ENCODE assay signal across 9 cellular contexts in genomic region chr22:36343070-36343719, GRCh38. TPM values are rescaled to one million over a fixed set of nuclear protein-coding genes. Genes with fewer than 3 reads are reported as not detected.
DNase-seq lines count a peak whose midpoint lies in the region; ATAC-seq and TF ChIP-seq lines count a peak whose summit lies in the region.
"Had no signal": no experiment of that assay in that cellular context is flagged by ENCODE, and none has a peak within 500 bp of the region (broad histone marks: within the 10 kb centered on the region; RNA-seq: fewer than 3 reads in every experiment).

No MANE protein-coding gene starts in this region.

- no peaks in the 10 kb centered on the region for H3K27me3 Mint-ChIP-seq in naive thymus-derived CD8-positive, alpha-beta T cell

- BruUV-seq in mammary epithelial cell (replicated peaks; lab: Mats Ljungman, UMichigan) (no TSS peak), A673 (replicated peaks; lab: Mats Ljungman, UMichigan) (no TSS peak), OCI-LY7 (replicated peaks; lab: Mats Ljungman, UMichigan) (no TSS peak)

- no peak overlapping the region for H3K9ac ChIP-seq in mammary epithelial cell (ENCODE audit: insufficient read depth, low read length)

- no peak for TF ChIP-seq CTCF in heart right ventricle (IDR thresholded peaks at IDR 0.05)
- TF ChIP-seq CTCF in mammary epithelial cell (conservative IDR thresholded peaks at IDR 0.05 in 1 of 2, IDR thresholded peaks at IDR 0.05 in 1 of 2; ENCODE audit: extremely low read depth in 1 of 2, insufficient read depth in 1 of 2, low read depth in 1 of 2, low read length in 2 of 2) = no peak
- no peak for TF ChIP-seq CTCF in A673 (conservative IDR thresholded peaks at IDR 0.05; ENCODE audit: low read depth, low read length)
- TF ChIP-seq CTCF in OCI-LY7 (conservative IDR thresholded peaks at IDR 0.05; ENCODE audit: low read length) = no peak

- H3K4me1 ChIP-seq in heart right ventricle (peaks cover 50 to 100% (median 97%) of the 10 kb centered on the region in 9 donors), mammary epithelial cell (ENCODE audit: insufficient read depth, low read length) (peaks cover 72% of the 10 kb centered on the region), urinary bladder (ENCODE audit: insufficient read depth) (no peaks in the 10 kb centered on the region), A673 (ENCODE audit: insufficient read depth, low read length, poor library complexity, severe bottlenecking) (no peaks in the 10 kb centered on the region), OCI-LY7 (ENCODE audit: insufficient read depth, low read length, poor library complexity, severe bottlenecking) (no peaks in the 10 kb centered on the region)

- POLR2A ChIA-PET in naive thymus-derived CD8-positive, alpha-beta T cell (lab: Charles Lee) = interaction anchor here (0.7 to 51.6 kb wide), 4 partner anchors 12 to 43 kb away, joined by 4 to 2215 read pairs (median 1110); partner anchors contain the start of gene MYH9
- POLR2A ChIA-PET in A673 (lab: Charles Lee; ENCODE audit: low non-redundant PET) (interaction anchor here (0.6 kb wide), 1 partner anchor 15 kb away, joined by 3 read pairs; no protein-coding TSS in a partner anchor), OCI-LY7 (lab: Charles Lee) (no interaction called here)

- H3K4me2 ChIP-seq in mammary epithelial cell (ENCODE audit: insufficient read depth, low read depth, low read length) = no peak overlapping the region
- no peak overlapping the region for H3K4me2 ChIP-seq in OCI-LY7 (ENCODE audit: low read length)

- H3K9me3 Mint-ChIP-seq in naive thymus-derived CD8-positive, alpha-beta T cell = no peaks in the 10 kb centered on the region

- H3K9me3 ChIP-seq in heart right ventricle = no peaks in the 10 kb centered on the region
- no peaks in the 10 kb centered on the region for H3K9me3 ChIP-seq in mammary epithelial cell (replicated peaks; ENCODE audit: insufficient read depth, low read length)
- H3K9me3 ChIP-seq in A673 (ENCODE audit: low read depth, low read length, poor library complexity, severe bottlenecking) = no peaks in the 10 kb centered on the region
- no peaks in the 10 kb centered on the region for H3K9me3 ChIP-seq in OCI-LY7 (ENCODE audit: low read length)

- H3K79me2 ChIP-seq in mammary epithelial cell (ENCODE audit: insufficient read depth, low read length) (peaks cover 96% of the 10 kb centered on the region), OCI-LY7 (ENCODE audit: insufficient read depth, low read depth, low read length) (peaks cover 33% of the 10 kb centered on the region; the same call in 1 of the 2 replicates)

- H3K36me3 ChIP-seq in heart right ventricle (peaks cover 0 to 100% (median 53%) of the 10 kb centered on the region in 9 donors), mammary epithelial cell (ENCODE audit: insufficient read depth, low read length) (peaks cover 51% of the 10 kb centered on the region), urinary bladder (ENCODE audit: insufficient read depth) (peaks cover 6% of the 10 kb centered on the region), A673 (ENCODE audit: insufficient read depth, low read length, poor library complexity, severe bottlenecking) (peaks cover 33% of the 10 kb centered on the region), OCI-LY7 (ENCODE audit: insufficient read depth, low read length) (peaks cover 88% of the 10 kb centered on the region)

- peaks cover 11 to 91% (median 18%) of the 10 kb centered on the region in 3 donors for H3K36me3 Mint-ChIP-seq in naive thymus-derived CD8-positive, alpha-beta T cell

- H3K27ac ChIP-seq in heart right ventricle (peak overlapping the region; percentile 26 to 97 (median 62)), mammary epithelial cell (ENCODE audit: insufficient read depth, low read depth, low read length) (peak overlapping the region; percentile 13), urinary bladder (ENCODE audit: low read depth) (peak overlapping the region; percentile 62), A673 (ENCODE audit: low read depth, low read length, poor library complexity, severe bottlenecking) (no peak overlapping the region), OCI-LY7 (ENCODE audit: low read depth, low read length, poor library complexity, severe bottlenecking) (no peak overlapping the region)

- dilution Hi-C loops in mammary epithelial cell (cut with HindIII; ENCODE audit: low sequenced_read_pairs) = loop anchor here (5.0 kb wide), 3 partner anchors 41 to 124 kb away; no protein-coding TSS in a partner anchor

- CTCF ChIA-PET in mammary epithelial cell (lab: Charles Lee; ENCODE audit: low non-redundant PET) = no interaction called here
- CTCF ChIA-PET in A673 (lab: Charles Lee) = no interaction called here
- CTCF ChIA-PET in OCI-LY7 (lab: Charles Lee; ENCODE audit: unreplicated experiment) = no interaction called here

- in situ Hi-C loops in mammary epithelial cell (cut with MboI; ENCODE audit: low sequenced_read_pairs in 2 of 2) = no loop called here

- peaks cover 41 to 91% (median 84%) of the 10 kb centered on the region in 4 donors for H3K4me1 Mint-ChIP-seq in naive thymus-derived CD8-positive, alpha-beta T cell

- H3K27me3 ChIP-seq in heart right ventricle = no peaks in the 10 kb centered on the region
- no peaks in the 10 kb centered on the region for H3K27me3 ChIP-seq in mammary epithelial cell (ENCODE audit: insufficient read depth, low read length)
- no peaks in the 10 kb centered on the region for H3K27me3 ChIP-seq in A673 (replicated peaks; ENCODE audit: insufficient read depth, low read depth, low read length, poor library complexity)

- intact Hi-C loops in heart right ventricle (cut with DNase I) (no loop called here), Right ventricle myocardium inferior (cut with DNase I) (no loop called here), mammary epithelial cell (cut with micrococcal nuclease) (no loop called here), A673 (cut with micrococcal nuclease; ENCODE audit: unreplicated experiment) (no loop called here), OCI-LY7 (cut with micrococcal nuclease; ENCODE audit: unreplicated experiment) (no loop called here)

- 69 to 77% methylated on average over 5 of the region's 5 CpGs for WGBS in heart right ventricle, 2 donors
- WGBS in mammary epithelial cell (ENCODE audit: low coverage, missing lambda C conversion rate) = 76% methylated on average over 5 of the region's 5 CpGs
- 71% methylated on average over 5 of the region's 5 CpGs for WGBS in urinary bladder

- H3K9me2 ChIP-seq in OCI-LY7 (ENCODE audit: insufficient read depth, low read length) = no peaks in the 10 kb centered on the region

- H3K4me3 Mint-ChIP-seq in naive thymus-derived CD8-positive, alpha-beta T cell = peak overlapping the region in 7 of 10 donors; percentile 34 to 85 (median 74)

- H3K27ac Mint-ChIP-seq in naive thymus-derived CD8-positive, alpha-beta T cell = peak overlapping the region; percentile 87 to 99 (median 96)

- H3K4me3 ChIP-seq in heart right ventricle (no peak overlapping the region), mammary epithelial cell (replicated peaks in 1 of 3; ENCODE audit: insufficient read depth in 1 of 3, low read depth in 2 of 3, low read length in 3 of 3) (no peak overlapping the region), urinary bladder (ENCODE audit: low read depth, low read length) (no peak overlapping the region), A673 (ENCODE audit: low read depth, low read length, poor library complexity, severe bottlenecking) (no peak overlapping the region), OCI-LY7 (ENCODE audit: low read depth, low read length, poor library complexity, severe bottlenecking) (no peak overlapping the region)

- peak in 1 of 8 donors; percentile 2 for ATAC-seq in heart right ventricle
- ATAC-seq in Right ventricle myocardium inferior = no peak
- ATAC-seq in naive thymus-derived CD8-positive, alpha-beta T cell = no peak

- H4K20me1 ChIP-seq in mammary epithelial cell (ENCODE audit: insufficient read depth, low read length) (peaks cover 10% of the 10 kb centered on the region), OCI-LY7 (ENCODE audit: insufficient read depth, low read length) (no peaks in the 10 kb centered on the region)

- no peak for DNase-seq in heart right ventricle
- no peak for DNase-seq in Right ventricle myocardium inferior (ENCODE audit: missing footprints)
- no peak for DNase-seq in mammary epithelial cell
- DNase-seq in naive thymus-derived CD8-positive, alpha-beta T cell = no peak
- no peak for DNase-seq in A673 (ENCODE audit: low spot score)
- no peak for DNase-seq in OCI-LY7 (ENCODE audit: low spot score)
- no peak for DNase-seq in SKM-1 treated with dmso at 0.1 percent for 144 hours (lab: John Stamatoyannopoulos, UW; ENCODE audit: unreplicated experiment)
- DNase-seq: activated CD4-positive, alpha-beta T cell treated with anti-CD3 and anti-CD28 coated beads, Interleukin-2, amount 50 U/mL, for 48 hours had no signal

- H2AFZ ChIP-seq in mammary epithelial cell (ENCODE audit: low read depth, low read length) (no peak overlapping the region), OCI-LY7 (ENCODE audit: low read length) (no peak overlapping the region)

RNA-seq across cellular contexts. Expression of gene MYH9, which starts 44.6 kb away (rescaled TPM):
- total RNA-seq in heart right ventricle (100 to 1,000 TPM; 132 to 345 (median 189) TPM), Right ventricle myocardium inferior (180 TPM), mammary epithelial cell (1,000 to 10,000 TPM; 1,183 to 1,246 TPM), urinary bladder (150 TPM), A673 (2021) (290 and 323 TPM in 2 replicates), OCI-LY7 (2022) (213 and 223 TPM in 2 replicates)
- polyA plus RNA-seq in heart right ventricle (100 to 1,000 TPM; 134 to 243 TPM), mammary epithelial cell (295 TPM), urinary bladder (258 TPM)
- 996 TPM for polyA minus RNA-seq in mammary epithelial cell
- total RNA-seq in naive thymus-derived CD8-positive, alpha-beta T cell = 100 to 1,000 TPM; 711 to 718 TPM
- 100 to 1,000 TPM in 2 of 3 donors, 10 to 100 TPM in 1; 51.2 to 389 (median 105) TPM for polyA plus RNA-seq in naive thymus-derived CD8-positive, alpha-beta T cell
- 112 and 133 TPM in 2 replicates for total RNA-seq in OCI-LY7 (2014; rRNA removed; shearing (Covaris generic))

Comparison
In these comparisons a context has a peak if more than half of its experiments do, and no peak if none do; other contexts are left out.
1. H3K27ac ChIP-seq: peak in heart right ventricle (10 of 10), mammary epithelial cell (single experiment) and urinary bladder (single experiment); none in A673 (single experiment) and OCI-LY7 (single experiment).